In the genomic region with DNA sequence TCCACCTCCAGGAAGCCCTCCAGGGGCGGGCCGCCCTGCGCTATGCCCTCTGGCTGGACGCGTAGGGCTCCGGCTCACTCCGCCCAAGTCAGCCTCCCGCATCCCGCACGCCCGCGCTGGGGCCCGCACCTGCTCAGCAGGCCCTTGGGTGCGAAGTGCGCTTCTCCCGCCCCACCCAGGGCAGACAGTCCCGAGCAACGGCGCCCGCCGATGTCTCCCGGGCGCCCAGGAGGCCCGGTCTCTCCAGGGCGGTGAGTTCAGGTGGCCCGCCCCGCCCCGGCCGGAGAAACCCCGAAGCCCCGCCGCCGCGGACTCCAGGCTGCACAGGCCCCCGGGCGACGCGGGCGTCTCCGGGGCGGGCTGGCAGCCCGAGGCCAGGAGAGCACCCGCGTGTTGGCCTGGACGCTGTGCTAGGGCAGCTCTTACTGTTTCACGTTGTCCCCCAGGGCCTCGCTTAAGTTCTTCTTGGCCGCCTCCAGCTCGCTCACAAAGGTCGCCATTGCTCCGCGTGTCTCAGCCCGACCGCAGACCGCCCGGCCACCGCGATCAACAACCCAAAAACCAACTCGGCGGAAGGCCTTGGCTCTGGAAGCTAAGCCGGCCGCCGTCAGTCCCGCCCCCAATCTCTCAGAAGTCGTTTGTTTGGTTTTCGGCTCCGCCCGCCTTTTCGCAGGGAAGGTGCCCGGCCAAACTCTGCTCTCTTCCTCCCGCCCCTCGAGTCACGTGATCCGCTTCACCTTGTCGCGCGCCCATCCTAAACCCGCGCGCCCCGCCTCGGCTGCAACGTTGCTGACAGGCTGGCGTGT, we compare ENCODE assay signal across 1 cellular context.
TF ChIP-seq lines count a peak whose summit lies in the region.

A gene with protein sequence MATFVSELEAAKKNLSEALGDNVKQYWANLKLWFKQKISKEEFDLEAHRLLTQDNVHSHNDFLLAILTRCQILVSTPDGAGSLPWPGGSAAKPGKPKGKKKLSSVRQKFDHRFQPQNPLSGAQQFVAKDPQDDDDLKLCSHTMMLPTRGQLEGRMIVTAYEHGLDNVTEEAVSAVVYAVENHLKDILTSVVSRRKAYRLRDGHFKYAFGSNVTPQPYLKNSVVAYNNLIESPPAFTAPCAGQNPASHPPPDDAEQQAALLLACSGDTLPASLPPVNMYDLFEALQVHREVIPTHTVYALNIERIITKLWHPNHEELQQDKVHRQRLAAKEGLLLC (minus strand): TSS at position 531 of the 806 bp plus-strand sequence. CDS start 31 bp downstream, at position 500.

TF ChIP-seq in HepG2, 621 proteins besides CTCF, POLR2A, EP300 and RAD21 (continued from another document and continues in another):
- TF ChIP-seq, protein P1, sequence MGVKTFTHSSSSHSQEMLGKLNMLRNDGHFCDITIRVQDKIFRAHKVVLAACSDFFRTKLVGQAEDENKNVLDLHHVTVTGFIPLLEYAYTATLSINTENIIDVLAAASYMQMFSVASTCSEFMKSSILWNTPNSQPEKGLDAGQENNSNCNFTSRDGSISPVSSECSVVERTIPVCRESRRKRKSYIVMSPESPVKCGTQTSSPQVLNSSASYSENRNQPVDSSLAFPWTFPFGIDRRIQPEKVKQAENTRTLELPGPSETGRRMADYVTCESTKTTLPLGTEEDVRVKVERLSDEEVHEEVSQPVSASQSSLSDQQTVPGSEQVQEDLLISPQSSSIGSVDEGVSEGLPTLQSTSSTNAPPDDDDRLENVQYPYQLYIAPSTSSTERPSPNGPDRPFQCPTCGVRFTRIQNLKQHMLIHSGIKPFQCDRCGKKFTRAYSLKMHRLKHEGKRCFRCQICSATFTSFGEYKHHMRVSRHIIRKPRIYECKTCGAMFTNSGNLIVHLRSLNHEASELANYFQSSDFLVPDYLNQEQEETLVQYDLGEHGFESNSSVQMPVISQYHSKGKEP (CRISPR knock-in tag; IDR thresholded peaks at IDR 0.05), result no peak
- TF ChIP-seq, protein P2, sequence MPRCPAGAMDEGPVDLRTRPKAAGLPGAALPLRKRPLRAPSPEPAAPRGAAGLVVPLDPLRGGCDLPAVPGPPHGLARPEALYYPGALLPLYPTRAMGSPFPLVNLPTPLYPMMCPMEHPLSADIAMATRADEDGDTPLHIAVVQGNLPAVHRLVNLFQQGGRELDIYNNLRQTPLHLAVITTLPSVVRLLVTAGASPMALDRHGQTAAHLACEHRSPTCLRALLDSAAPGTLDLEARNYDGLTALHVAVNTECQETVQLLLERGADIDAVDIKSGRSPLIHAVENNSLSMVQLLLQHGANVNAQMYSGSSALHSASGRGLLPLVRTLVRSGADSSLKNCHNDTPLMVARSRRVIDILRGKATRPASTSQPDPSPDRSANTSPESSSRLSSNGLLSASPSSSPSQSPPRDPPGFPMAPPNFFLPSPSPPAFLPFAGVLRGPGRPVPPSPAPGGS (CRISPR knock-in tag; IDR thresholded peaks at IDR 0.05), result 0 out of 2 replicates have a peak, but pooled peaks have one; percentile 44
- TF ChIP-seq ZNF891 (CRISPR knock-in tag; IDR thresholded peaks at IDR 0.05) (no peak), ZNF225 (CRISPR knock-in tag; IDR thresholded peaks at IDR 0.05) (no peak), ZNF709 (CRISPR knock-in tag; IDR thresholded peaks at IDR 0.05) (peak; percentile 61; the same call in 1 of the 2 replicates), SETDB1 (CRISPR knock-in tag; IDR thresholded peaks at IDR 0.05; ENCODE audit: borderline replicate concordance) (no peak), ATF7-NPFF (CRISPR knock-in tag; IDR thresholded peaks at IDR 0.05; ENCODE audit: low read depth) (no peak), TGIF2 (CRISPR knock-in tag; IDR thresholded peaks at IDR 0.05) (peak; percentile 51; the same call in 1 of the 2 replicates), ZMYM4 (CRISPR knock-in tag; IDR thresholded peaks at IDR 0.05) (peak; percentile 84), ZNF552 (CRISPR knock-in tag; IDR thresholded peaks at IDR 0.05; ENCODE audit: borderline replicate concordance) (no peak), KLF13 (CRISPR knock-in tag; IDR thresholded peaks at IDR 0.05) (no peak), ZNF501 (CRISPR knock-in tag; IDR thresholded peaks at IDR 0.05) (no peak), ATF7 (IDR thresholded peaks at IDR 0.05) (no peak), ATF7 (CRISPR knock-in tag; IDR thresholded peaks at IDR 0.05) (no peak), ZSCAN21 (CRISPR knock-in tag; IDR thresholded peaks at IDR 0.05; ENCODE audit: borderline replicate concordance) (peak; percentile 37), NKX3-1 (CRISPR knock-in tag; IDR thresholded peaks at IDR 0.05) (no peak), ZNF253 (CRISPR knock-in tag; IDR thresholded peaks at IDR 0.05; ENCODE audit: borderline replicate concordance) (no peak), NFYB (CRISPR knock-in tag; IDR thresholded peaks at IDR 0.05) (peak; percentile 52), ZNF446 (CRISPR knock-in tag; IDR thresholded peaks at IDR 0.05) (no peak), CHD2 (IDR thresholded peaks at IDR 0.05; ENCODE audit: low read depth, low read length) (no peak), KLF15 (CRISPR knock-in tag; IDR thresholded peaks at IDR 0.05; ENCODE audit: borderline replicate concordance) (0 out of 2 replicates have a peak, but pooled peaks have one; percentile 49), ASH2L (IDR thresholded peaks at IDR 0.05; ENCODE audit: insufficient read length, low read depth, low read length) (peak; percentile 92), ZFP36 (IDR thresholded peaks at IDR 0.05; ENCODE audit: borderline replicate concordance, low read depth, low read length, partially characterized antibody) (peak; percentile 99), TEAD3 (CRISPR knock-in tag; optimal IDR thresholded peaks at IDR 0.05; ENCODE audit: borderline replicate concordance) (peak; percentile 58), LCORL (IDR thresholded peaks at IDR 0.05) (peak; percentile 94), LCORL (CRISPR knock-in tag; IDR thresholded peaks at IDR 0.05) (peak; percentile 91), KDM1A (CRISPR knock-in tag; IDR thresholded peaks at IDR 0.05) (0 out of 2 replicates have a peak, but pooled peaks have one; percentile 11), ZFP36L2 (CRISPR knock-in tag; IDR thresholded peaks at IDR 0.05) (no peak), GATAD2A (CRISPR knock-in tag; IDR thresholded peaks at IDR 0.05) (no peak; the same call in 1 of the 2 replicates), SAFB2 (CRISPR knock-in tag; IDR thresholded peaks at IDR 0.05; ENCODE audit: borderline replicate concordance, low read depth) (no peak; the same call in 1 of the 2 replicates), JUN (CRISPR knock-in tag; IDR thresholded peaks at IDR 0.05) (no peak), ZSCAN9 (CRISPR knock-in tag; IDR thresholded peaks at IDR 0.05; ENCODE audit: borderline replicate concordance) (peak; percentile 78; the same call in 1 of the 2 replicates), RFX1 (IDR thresholded peaks at IDR 0.05) (no peak), RARA (CRISPR knock-in tag; IDR thresholded peaks at IDR 0.05) (peak; percentile 16; the same call in 1 of the 2 replicates), ISL2 (CRISPR knock-in tag; IDR thresholded peaks at IDR 0.05) (peak; percentile 20; the same call in 1 of the 2 replicates), SRF (IDR thresholded peaks at IDR 0.05; ENCODE audit: low read depth, low read length) (no peak), REPIN1 (CRISPR knock-in tag; IDR thresholded peaks at IDR 0.05; ENCODE audit: borderline replicate concordance, low read depth) (peak; percentile 53; the same call in 1 of the 2 replicates), HNRNPLL (IDR thresholded peaks at IDR 0.05; ENCODE audit: low read depth, low read length, poor library complexity, severe bottlenecking) (peak; percentile 63), ZFY (CRISPR knock-in tag; IDR thresholded peaks at IDR 0.05) (peak; percentile 97), ZNF737 (CRISPR knock-in tag; IDR thresholded peaks at IDR 0.05; ENCODE audit: borderline replicate concordance) (no peak)
- TF ChIP-seq, protein P3, sequence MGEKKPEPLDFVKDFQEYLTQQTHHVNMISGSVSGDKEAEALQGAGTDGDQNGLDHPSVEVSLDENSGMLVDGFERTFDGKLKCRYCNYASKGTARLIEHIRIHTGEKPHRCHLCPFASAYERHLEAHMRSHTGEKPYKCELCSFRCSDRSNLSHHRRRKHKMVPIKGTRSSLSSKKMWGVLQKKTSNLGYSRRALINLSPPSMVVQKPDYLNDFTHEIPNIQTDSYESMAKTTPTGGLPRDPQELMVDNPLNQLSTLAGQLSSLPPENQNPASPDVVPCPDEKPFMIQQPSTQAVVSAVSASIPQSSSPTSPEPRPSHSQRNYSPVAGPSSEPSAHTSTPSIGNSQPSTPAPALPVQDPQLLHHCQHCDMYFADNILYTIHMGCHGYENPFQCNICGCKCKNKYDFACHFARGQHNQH (CRISPR knock-in tag; IDR thresholded peaks at IDR 0.05), result peak; percentile 76
- TF ChIP-seq, protein P4, sequence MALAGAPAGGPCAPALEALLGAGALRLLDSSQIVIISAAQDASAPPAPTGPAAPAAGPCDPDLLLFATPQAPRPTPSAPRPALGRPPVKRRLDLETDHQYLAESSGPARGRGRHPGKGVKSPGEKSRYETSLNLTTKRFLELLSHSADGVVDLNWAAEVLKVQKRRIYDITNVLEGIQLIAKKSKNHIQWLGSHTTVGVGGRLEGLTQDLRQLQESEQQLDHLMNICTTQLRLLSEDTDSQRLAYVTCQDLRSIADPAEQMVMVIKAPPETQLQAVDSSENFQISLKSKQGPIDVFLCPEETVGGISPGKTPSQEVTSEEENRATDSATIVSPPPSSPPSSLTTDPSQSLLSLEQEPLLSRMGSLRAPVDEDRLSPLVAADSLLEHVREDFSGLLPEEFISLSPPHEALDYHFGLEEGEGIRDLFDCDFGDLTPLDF (CRISPR knock-in tag; IDR thresholded peaks at IDR 0.05), result peak; percentile 93
- TF ChIP-seq, protein P5, sequence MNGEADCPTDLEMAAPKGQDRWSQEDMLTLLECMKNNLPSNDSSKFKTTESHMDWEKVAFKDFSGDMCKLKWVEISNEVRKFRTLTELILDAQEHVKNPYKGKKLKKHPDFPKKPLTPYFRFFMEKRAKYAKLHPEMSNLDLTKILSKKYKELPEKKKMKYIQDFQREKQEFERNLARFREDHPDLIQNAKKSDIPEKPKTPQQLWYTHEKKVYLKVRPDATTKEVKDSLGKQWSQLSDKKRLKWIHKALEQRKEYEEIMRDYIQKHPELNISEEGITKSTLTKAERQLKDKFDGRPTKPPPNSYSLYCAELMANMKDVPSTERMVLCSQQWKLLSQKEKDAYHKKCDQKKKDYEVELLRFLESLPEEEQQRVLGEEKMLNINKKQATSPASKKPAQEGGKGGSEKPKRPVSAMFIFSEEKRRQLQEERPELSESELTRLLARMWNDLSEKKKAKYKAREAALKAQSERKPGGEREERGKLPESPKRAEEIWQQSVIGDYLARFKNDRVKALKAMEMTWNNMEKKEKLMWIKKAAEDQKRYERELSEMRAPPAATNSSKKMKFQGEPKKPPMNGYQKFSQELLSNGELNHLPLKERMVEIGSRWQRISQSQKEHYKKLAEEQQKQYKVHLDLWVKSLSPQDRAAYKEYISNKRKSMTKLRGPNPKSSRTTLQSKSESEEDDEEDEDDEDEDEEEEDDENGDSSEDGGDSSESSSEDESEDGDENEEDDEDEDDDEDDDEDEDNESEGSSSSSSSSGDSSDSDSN (CRISPR knock-in tag; IDR thresholded peaks at IDR 0.05), result peak; percentile 94
- TF ChIP-seq, protein P6, sequence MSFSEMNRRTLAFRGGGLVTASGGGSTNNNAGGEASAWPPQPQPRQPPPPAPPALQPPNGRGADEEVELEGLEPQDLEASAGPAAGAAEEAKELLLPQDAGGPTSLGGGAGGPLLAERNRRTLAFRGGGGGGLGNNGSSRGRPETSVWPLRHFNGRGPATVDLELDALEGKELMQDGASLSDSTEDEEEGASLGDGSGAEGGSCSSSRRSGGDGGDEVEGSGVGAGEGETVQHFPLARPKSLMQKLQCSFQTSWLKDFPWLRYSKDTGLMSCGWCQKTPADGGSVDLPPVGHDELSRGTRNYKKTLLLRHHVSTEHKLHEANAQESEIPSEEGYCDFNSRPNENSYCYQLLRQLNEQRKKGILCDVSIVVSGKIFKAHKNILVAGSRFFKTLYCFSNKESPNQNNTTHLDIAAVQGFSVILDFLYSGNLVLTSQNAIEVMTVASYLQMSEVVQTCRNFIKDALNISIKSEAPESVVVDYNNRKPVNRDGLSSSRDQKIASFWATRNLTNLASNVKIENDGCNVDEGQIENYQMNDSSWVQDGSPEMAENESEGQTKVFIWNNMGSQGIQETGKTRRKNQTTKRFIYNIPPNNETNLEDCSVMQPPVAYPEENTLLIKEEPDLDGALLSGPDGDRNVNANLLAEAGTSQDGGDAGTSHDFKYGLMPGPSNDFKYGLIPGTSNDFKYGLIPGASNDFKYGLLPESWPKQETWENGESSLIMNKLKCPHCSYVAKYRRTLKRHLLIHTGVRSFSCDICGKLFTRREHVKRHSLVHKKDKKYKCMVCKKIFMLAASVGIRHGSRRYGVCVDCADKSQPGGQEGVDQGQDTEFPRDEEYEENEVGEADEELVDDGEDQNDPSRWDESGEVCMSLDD (CRISPR knock-in tag; IDR thresholded peaks at IDR 0.05; ENCODE audit: borderline replicate concordance), result 0 out of 2 replicates have a peak, but pooled peaks have one; percentile 24
- TF ChIP-seq, protein P7, sequence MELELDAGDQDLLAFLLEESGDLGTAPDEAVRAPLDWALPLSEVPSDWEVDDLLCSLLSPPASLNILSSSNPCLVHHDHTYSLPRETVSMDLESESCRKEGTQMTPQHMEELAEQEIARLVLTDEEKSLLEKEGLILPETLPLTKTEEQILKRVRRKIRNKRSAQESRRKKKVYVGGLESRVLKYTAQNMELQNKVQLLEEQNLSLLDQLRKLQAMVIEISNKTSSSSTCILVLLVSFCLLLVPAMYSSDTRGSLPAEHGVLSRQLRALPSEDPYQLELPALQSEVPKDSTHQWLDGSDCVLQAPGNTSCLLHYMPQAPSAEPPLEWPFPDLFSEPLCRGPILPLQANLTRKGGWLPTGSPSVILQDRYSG (CRISPR knock-in tag; IDR thresholded peaks at IDR 0.05), result 0 out of 2 replicates have a peak, but pooled peaks have one; percentile 15
- TF ChIP-seq, protein P8, sequence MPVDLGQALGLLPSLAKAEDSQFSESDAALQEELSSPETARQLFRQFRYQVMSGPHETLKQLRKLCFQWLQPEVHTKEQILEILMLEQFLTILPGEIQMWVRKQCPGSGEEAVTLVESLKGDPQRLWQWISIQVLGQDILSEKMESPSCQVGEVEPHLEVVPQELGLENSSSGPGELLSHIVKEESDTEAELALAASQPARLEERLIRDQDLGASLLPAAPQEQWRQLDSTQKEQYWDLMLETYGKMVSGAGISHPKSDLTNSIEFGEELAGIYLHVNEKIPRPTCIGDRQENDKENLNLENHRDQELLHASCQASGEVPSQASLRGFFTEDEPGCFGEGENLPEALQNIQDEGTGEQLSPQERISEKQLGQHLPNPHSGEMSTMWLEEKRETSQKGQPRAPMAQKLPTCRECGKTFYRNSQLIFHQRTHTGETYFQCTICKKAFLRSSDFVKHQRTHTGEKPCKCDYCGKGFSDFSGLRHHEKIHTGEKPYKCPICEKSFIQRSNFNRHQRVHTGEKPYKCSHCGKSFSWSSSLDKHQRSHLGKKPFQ (CRISPR knock-in tag; IDR thresholded peaks at IDR 0.05; ENCODE audit: insufficient replicate concordance), result peak; percentile 5
